In genomic region chr10:42650374-42650773, GRCh38 we compare ENCODE assay signal across 19 cellular contexts.
"Had no signal": no experiment of that assay in that cellular context is flagged by ENCODE, and none has a peak within 500 bp of the region (broad histone marks: within the 10 kb centered on the region; RNA-seq: fewer than 3 reads in every experiment).

No MANE protein-coding gene starts in this region.

- H3K4me1 ChIP-seq: foreskin keratinocyte, parathyroid adenoma, prostate gland, uterus had no signal

- H3K4me3 ChIP-seq: hepatocyte, prostate gland, right lobe of liver, tibial artery, upper lobe of left lung, uterus had no signal

- H3K27me3 ChIP-seq: foreskin keratinocyte, hepatocyte, right lobe of liver, tibial artery, upper lobe of left lung, uterus had no signal

- H2AFZ ChIP-seq: hepatocyte, parathyroid adenoma had no signal

- DNase-seq: effector memory CD8-positive, alpha-beta T cell; erythroblast; foreskin keratinocyte; kidney glomerular epithelial cell; mesendoderm; naive B cell; nephron progenitor cell; retina; right lobe of liver; stimulated activated CD4-positive, alpha-beta T cell treated with anti-CD3 and anti-CD28 coated beads, Interleukin-4, amount 100 ng/mL, for 1 hour; tibial artery; upper lobe of left lung; uterus had no signal

- H3K27me3 Mint-ChIP-seq: dendritic cell treated with granulocyte-macrophage colony-stimulating factor and Interleukin-4, amounts not matched to agents 40 ng/mL and 50 ng/mL, for 4 days; stimulated activated naive CD8-positive, alpha-beta T cell treated with anti-CD3 and anti-CD28 coated beads, Interleukin-15, Interleukin-2, amounts not matched to agents 100 ng/mL and 50 ng/mL, for 24 hours had no signal

- H3K36me3 Mint-ChIP-seq: stimulated activated memory B cell treated with anti-CD40 and anti-IgM and Interleukin-4, amounts not matched to agents 10 μg/mL and 1 μg/mL and 100 μg/mL, for 72 hours had no signal

- H3K27ac Mint-ChIP-seq: dendritic cell treated with granulocyte-macrophage colony-stimulating factor and Interleukin-4, amounts not matched to agents 40 ng/mL and 50 ng/mL, for 4 days; effector memory CD8-positive, alpha-beta T cell; nephron progenitor cell; stimulated activated memory B cell treated with anti-CD40 and anti-IgM and Interleukin-4, amounts not matched to agents 10 μg/mL and 1 μg/mL and 100 μg/mL, for 72 hours; stimulated activated naive CD8-positive, alpha-beta T cell treated with anti-CD3 and anti-CD28 coated beads, Interleukin-15, Interleukin-2, amounts not matched to agents 100 ng/mL and 50 ng/mL, for 24 hours had no signal

- H3K79me2 ChIP-seq: hepatocyte, parathyroid adenoma had no signal

- H3K27ac ChIP-seq: foreskin keratinocyte, hepatocyte, parathyroid adenoma, prostate gland, right lobe of liver, tibial artery, upper lobe of left lung, uterus had no signal

- H3K9me3 ChIP-seq: prostate gland, right lobe of liver, tibial artery, upper lobe of left lung, uterus had no signal

- H3K9me3 Mint-ChIP-seq: dendritic cell treated with granulocyte-macrophage colony-stimulating factor and Interleukin-4, amounts not matched to agents 40 ng/mL and 50 ng/mL, for 4 days; effector memory CD8-positive, alpha-beta T cell; naive B cell; stimulated activated memory B cell treated with anti-CD40 and anti-IgM and Interleukin-4, amounts not matched to agents 10 μg/mL and 1 μg/mL and 100 μg/mL, for 72 hours; stimulated activated naive CD8-positive, alpha-beta T cell treated with anti-CD3 and anti-CD28 coated beads, Interleukin-15, Interleukin-2, amounts not matched to agents 100 ng/mL and 50 ng/mL, for 24 hours had no signal

- H3K4me3 Mint-ChIP-seq: dendritic cell treated with granulocyte-macrophage colony-stimulating factor and Interleukin-4, amounts not matched to agents 40 ng/mL and 50 ng/mL, for 4 days; effector memory CD8-positive, alpha-beta T cell; naive B cell; nephron progenitor cell; stimulated activated memory B cell treated with anti-CD40 and anti-IgM and Interleukin-4, amounts not matched to agents 10 μg/mL and 1 μg/mL and 100 μg/mL, for 72 hours; stimulated activated naive CD8-positive, alpha-beta T cell treated with anti-CD3 and anti-CD28 coated beads, Interleukin-15, Interleukin-2, amounts not matched to agents 100 ng/mL and 50 ng/mL, for 24 hours had no signal

- H3K4me2 ChIP-seq: hepatocyte had no signal

- H3K4me1 Mint-ChIP-seq: naive B cell; nephron progenitor cell; stimulated activated memory B cell treated with anti-CD40 and anti-IgM and Interleukin-4, amounts not matched to agents 10 μg/mL and 1 μg/mL and 100 μg/mL, for 72 hours had no signal

- H3K36me3 ChIP-seq: prostate gland, right lobe of liver, tibial artery, upper lobe of left lung, uterus had no signal

- H3K9ac ChIP-seq: parathyroid adenoma had no signal
